Comparison of ENCODE assay signal across 9 cellular contexts in genomic region chr9:35728041-35728971, GRCh38. TPM values are rescaled to one million over a fixed set of nuclear protein-coding genes. Genes with fewer than 3 reads are reported as not detected.
DNase-seq lines count a peak whose midpoint lies in the region; ATAC-seq and TF ChIP-seq lines count a peak whose summit lies in the region.
"Had no signal": no experiment of that assay in that cellular context is flagged by ENCODE, and none has a peak within 500 bp of the region (broad histone marks: within the 10 kb centered on the region; RNA-seq: fewer than 3 reads in every experiment).

No MANE protein-coding gene starts in this region.

- H3K36me3 Mint-ChIP-seq in MCF 10A (ENCODE audit: insufficient read depth, unreplicated experiment) = peaks cover 29% of the 10 kb centered on the region

- no peaks in the 10 kb centered on the region for H3K27me3 Mint-ChIP-seq in MCF 10A (ENCODE audit: insufficient read depth, unreplicated experiment)
- H3K27me3 Mint-ChIP-seq: activated naive CD4-positive, alpha-beta T cell treated with anti-CD3 and anti-CD28 coated beads, Interleukin-2, amount 50 U/mL, for 24 hours had no signal

- no TSS peak for BruUV-seq in MCF 10A (replicated peaks; lab: Mats Ljungman, UMichigan)

- intact Hi-C loops in MCF 10A (cut with micrococcal nuclease) = loop anchor here (2.0 kb wide), 2 partner anchors 32 to 70 kb away; partner anchors contain the start of genes CCDC107 and RMRP

- DNase-seq in GM13977 (ENCODE audit: low spot score) (peak; percentile 74), NCI-H226 (peak; percentile 83), MCF 10A (ENCODE audit: unreplicated experiment) (peak; percentile 85), kidney epithelial cell (ENCODE audit: low read depth) (peak; percentile 63), SHP77 (lab: John Stamatoyannopoulos, UW) (no peak)
- peak; percentile 28 for DNase-seq in stimulated activated CD4-positive, alpha-beta T cell treated with anti-CD3 and anti-CD28 coated beads, Interleukin-4, amount 100 ng/mL, for 1 hour

- no peak overlapping the region for H3K27ac Mint-ChIP-seq in MCF 10A (ENCODE audit: low read depth, unreplicated experiment)

- ATAC-seq in HG03432 (IDR thresholded peaks at IDR 0.05; ENCODE audit: unreplicated experiment) = no peak
- ATAC-seq in GM18519 (IDR thresholded peaks at IDR 0.05; ENCODE audit: low FRiP score, unreplicated experiment) = no peak

- H3K4me3 ChIP-seq in kidney epithelial cell (ENCODE audit: low read depth, low read length) = peak overlapping the region; percentile 15

- POLR2A ChIA-PET in MCF 10A (lab: Yijun Ruan, JAX) = interaction anchor here (0.6 to 15.0 kb wide), 23 partner anchors 10 to 1682 kb away, joined by 3 to 284 read pairs (median 4); partner anchors contain the start of genes ARHGEF39, CCDC107, GBA2 and RGP1

- H3K36me3 ChIP-seq in kidney epithelial cell (ENCODE audit: control insufficient read depth, insufficient read depth, low read length) = no peaks in the 10 kb centered on the region

- TF ChIP-seq CTCF in GM13977 (IDR thresholded peaks at IDR 0.05; ENCODE audit: extremely low read depth, insufficient read depth, missing control alignments) (no peak), MCF 10A (IDR thresholded peaks at IDR 0.05; ENCODE audit: unreplicated experiment) (no peak), kidney epithelial cell (IDR thresholded peaks at IDR 0.05; ENCODE audit: insufficient read depth, low read length, poor library complexity, severe bottlenecking) (no peak)

- CTCF ChIA-PET in MCF 10A (lab: Yijun Ruan, JAX) = interaction anchor here (0.6 to 10.3 kb wide), 24 partner anchors 8 to 140 kb away, joined by 3 to 136 read pairs (median 4); partner anchors contain the start of genes ARHGEF39, CCDC107, HINT2 and RMRP

- H3K4me1 Mint-ChIP-seq in MCF 10A (ENCODE audit: insufficient read depth, unreplicated experiment) = peaks cover 26% of the 10 kb centered on the region

- no peak overlapping the region for H3K4me3 Mint-ChIP-seq in MCF 10A (ENCODE audit: unreplicated experiment)
- H3K4me3 Mint-ChIP-seq: activated naive CD4-positive, alpha-beta T cell treated with anti-CD3 and anti-CD28 coated beads, Interleukin-2, amount 50 U/mL, for 24 hours had no signal

- H3K9me3 Mint-ChIP-seq in MCF 10A (ENCODE audit: unreplicated experiment) = no peaks in the 10 kb centered on the region
- H3K9me3 Mint-ChIP-seq: activated naive CD4-positive, alpha-beta T cell treated with anti-CD3 and anti-CD28 coated beads, Interleukin-2, amount 50 U/mL, for 24 hours had no signal

- in situ Hi-C loops in GM13977 (cut with MboI; ENCODE audit: low pct_unique_long_range_greater_than_20kb, low sequenced_read_pairs, unreplicated experiment) = loop anchor here (10.0 kb wide), 1 partner anchor 64 kb away; the partner anchor contains the start of gene ARHGEF39

- H3K27me3 ChIP-seq in kidney epithelial cell (ENCODE audit: control insufficient read depth, insufficient read depth, low read length) = no peaks in the 10 kb centered on the region

RNA-seq across cellular contexts. Expression of gene TLN1, which starts 3.7 kb away (rescaled TPM):
- 224 and 256 TPM in 2 replicates for total RNA-seq in MCF 10A (2022)
- 245 and 268 TPM in 2 replicates for total RNA-seq in kidney epithelial cell

RNA-seq across cellular contexts. Expression of gene CREB3, which starts 4.2 kb away (rescaled TPM):
- total RNA-seq in MCF 10A (2022) (58.7 and 66.2 TPM in 2 replicates), kidney epithelial cell (73.9 and 87.5 TPM in 2 replicates)

RNA-seq across cellular contexts. Expression of gene GBA2, which starts 20.7 kb away (rescaled TPM):
- total RNA-seq in MCF 10A (2022) (51.3 and 55.2 TPM in 2 replicates), kidney epithelial cell (53.7 and 57.0 TPM in 2 replicates)

RNA-seq across cellular contexts. Expression of gene RGP1, which starts 20.8 kb away (rescaled TPM):
- total RNA-seq in MCF 10A (2022) (33.8 and 35.8 TPM in 2 replicates), kidney epithelial cell (21.5 and 24.4 TPM in 2 replicates)

RNA-seq across cellular contexts. Expression of gene MSMP, which starts 25.8 kb away (rescaled TPM):
- total RNA-seq in MCF 10A (2022) = not detected in 2 replicates
- not detected in 2 replicates for total RNA-seq in kidney epithelial cell

Comparison
In these comparisons a context has a peak if more than half of its experiments do, and no peak if none do; other contexts are left out.
1. DNase-seq: peak in GM13977 (single experiment), NCI-H226 (single experiment), MCF 10A (single experiment), kidney epithelial cell (single experiment) and stimulated activated CD4-positive, alpha-beta T cell treated with anti-CD3 and anti-CD28 coated beads, Interleukin-4, amount 100 ng/mL, for 1 hour (single experiment); none in SHP77 (0 of 2).